ENCODE assay signal across 1 cellular context in the genomic region with DNA sequence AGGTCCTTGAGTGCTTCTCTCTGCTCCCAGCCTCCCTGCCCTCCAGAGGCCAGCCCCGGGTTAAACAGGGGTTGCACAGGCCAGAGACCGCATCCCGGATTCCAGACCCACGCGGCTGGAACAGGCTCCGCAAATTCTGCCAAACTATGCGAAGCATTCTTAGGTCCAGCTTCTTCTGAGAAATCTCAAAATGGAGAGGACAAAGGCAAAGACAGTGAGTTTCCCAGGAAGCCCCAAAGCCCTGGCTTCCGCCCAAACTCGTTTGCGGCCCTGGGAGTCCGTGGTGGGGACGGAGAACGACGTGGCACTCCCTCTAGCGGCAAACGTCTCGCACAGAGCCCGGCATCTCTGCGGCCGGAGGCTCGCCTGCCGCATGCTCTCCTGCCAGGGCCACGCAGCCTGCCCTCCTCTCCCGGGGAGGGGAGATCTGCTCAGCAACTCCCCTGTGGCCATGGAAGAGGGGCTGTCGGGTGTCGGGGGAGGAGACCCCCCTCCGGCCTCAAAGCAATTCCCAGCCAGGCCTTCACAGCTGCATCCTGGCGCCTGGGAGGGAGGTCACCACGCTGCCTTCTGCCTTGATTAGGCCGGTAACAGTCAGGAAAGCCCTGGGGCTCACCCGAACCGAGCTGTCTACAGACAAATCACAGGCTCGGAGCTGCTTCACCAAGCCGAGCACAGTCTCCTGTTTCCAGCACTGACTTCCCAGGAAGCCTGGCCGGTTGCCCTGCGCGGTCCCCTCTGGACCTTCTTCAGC.
TF ChIP-seq lines count a peak whose summit lies in the region.

No MANE protein-coding gene starts in this region.

TF ChIP-seq in WTC11, 78 proteins besides CTCF, POLR2A, EP300 and RAD21 (continued from another document and continues in another):
- TF ChIP-seq, protein P1, sequence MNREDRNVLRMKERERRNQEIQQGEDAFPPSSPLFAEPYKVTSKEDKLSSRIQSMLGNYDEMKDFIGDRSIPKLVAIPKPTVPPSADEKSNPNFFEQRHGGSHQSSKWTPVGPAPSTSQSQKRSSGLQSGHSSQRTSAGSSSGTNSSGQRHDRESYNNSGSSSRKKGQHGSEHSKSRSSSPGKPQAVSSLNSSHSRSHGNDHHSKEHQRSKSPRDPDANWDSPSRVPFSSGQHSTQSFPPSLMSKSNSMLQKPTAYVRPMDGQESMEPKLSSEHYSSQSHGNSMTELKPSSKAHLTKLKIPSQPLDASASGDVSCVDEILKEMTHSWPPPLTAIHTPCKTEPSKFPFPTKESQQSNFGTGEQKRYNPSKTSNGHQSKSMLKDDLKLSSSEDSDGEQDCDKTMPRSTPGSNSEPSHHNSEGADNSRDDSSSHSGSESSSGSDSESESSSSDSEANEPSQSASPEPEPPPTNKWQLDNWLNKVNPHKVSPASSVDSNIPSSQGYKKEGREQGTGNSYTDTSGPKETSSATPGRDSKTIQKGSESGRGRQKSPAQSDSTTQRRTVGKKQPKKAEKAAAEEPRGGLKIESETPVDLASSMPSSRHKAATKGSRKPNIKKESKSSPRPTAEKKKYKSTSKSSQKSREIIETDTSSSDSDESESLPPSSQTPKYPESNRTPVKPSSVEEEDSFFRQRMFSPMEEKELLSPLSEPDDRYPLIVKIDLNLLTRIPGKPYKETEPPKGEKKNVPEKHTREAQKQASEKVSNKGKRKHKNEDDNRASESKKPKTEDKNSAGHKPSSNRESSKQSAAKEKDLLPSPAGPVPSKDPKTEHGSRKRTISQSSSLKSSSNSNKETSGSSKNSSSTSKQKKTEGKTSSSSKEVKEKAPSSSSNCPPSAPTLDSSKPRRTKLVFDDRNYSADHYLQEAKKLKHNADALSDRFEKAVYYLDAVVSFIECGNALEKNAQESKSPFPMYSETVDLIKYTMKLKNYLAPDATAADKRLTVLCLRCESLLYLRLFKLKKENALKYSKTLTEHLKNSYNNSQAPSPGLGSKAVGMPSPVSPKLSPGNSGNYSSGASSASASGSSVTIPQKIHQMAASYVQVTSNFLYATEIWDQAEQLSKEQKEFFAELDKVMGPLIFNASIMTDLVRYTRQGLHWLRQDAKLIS (CRISPR knock-in tag; IDR thresholded peaks at IDR 0.05; ENCODE audit: borderline replicate concordance), result no peak
- no peak for TF ChIP-seq GRHL2 (CRISPR knock-in tag; IDR thresholded peaks at IDR 0.05; ENCODE audit: insufficient replicate concordance, severe bottlenecking)
- no peak for TF ChIP-seq MXD4 (CRISPR knock-in tag; IDR thresholded peaks at IDR 0.05; ENCODE audit: borderline replicate concordance)
- TF ChIP-seq, protein P2, sequence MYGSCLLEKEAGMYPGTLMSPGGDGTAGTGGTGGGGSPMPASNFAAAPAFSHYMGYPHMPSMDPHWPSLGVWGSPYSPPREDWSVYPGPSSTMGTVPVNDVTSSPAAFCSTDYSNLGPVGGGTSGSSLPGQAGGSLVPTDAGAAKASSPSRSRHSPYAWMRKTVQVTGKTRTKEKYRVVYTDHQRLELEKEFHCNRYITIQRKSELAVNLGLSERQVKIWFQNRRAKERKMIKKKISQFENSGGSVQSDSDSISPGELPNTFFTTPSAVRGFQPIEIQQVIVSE (CRISPR knock-in tag; IDR thresholded peaks at IDR 0.05; ENCODE audit: borderline replicate concordance), result no peak
- TF ChIP-seq, protein P3, sequence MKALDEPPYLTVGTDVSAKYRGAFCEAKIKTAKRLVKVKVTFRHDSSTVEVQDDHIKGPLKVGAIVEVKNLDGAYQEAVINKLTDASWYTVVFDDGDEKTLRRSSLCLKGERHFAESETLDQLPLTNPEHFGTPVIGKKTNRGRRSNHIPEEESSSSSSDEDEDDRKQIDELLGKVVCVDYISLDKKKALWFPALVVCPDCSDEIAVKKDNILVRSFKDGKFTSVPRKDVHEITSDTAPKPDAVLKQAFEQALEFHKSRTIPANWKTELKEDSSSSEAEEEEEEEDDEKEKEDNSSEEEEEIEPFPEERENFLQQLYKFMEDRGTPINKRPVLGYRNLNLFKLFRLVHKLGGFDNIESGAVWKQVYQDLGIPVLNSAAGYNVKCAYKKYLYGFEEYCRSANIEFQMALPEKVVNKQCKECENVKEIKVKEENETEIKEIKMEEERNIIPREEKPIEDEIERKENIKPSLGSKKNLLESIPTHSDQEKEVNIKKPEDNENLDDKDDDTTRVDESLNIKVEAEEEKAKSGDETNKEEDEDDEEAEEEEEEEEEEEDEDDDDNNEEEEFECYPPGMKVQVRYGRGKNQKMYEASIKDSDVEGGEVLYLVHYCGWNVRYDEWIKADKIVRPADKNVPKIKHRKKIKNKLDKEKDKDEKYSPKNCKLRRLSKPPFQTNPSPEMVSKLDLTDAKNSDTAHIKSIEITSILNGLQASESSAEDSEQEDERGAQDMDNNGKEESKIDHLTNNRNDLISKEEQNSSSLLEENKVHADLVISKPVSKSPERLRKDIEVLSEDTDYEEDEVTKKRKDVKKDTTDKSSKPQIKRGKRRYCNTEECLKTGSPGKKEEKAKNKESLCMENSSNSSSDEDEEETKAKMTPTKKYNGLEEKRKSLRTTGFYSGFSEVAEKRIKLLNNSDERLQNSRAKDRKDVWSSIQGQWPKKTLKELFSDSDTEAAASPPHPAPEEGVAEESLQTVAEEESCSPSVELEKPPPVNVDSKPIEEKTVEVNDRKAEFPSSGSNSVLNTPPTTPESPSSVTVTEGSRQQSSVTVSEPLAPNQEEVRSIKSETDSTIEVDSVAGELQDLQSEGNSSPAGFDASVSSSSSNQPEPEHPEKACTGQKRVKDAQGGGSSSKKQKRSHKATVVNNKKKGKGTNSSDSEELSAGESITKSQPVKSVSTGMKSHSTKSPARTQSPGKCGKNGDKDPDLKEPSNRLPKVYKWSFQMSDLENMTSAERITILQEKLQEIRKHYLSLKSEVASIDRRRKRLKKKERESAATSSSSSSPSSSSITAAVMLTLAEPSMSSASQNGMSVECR (CRISPR knock-in tag; IDR thresholded peaks at IDR 0.05; ENCODE audit: borderline replicate concordance), result peak; percentile 86
- TF ChIP-seq, protein P4, sequence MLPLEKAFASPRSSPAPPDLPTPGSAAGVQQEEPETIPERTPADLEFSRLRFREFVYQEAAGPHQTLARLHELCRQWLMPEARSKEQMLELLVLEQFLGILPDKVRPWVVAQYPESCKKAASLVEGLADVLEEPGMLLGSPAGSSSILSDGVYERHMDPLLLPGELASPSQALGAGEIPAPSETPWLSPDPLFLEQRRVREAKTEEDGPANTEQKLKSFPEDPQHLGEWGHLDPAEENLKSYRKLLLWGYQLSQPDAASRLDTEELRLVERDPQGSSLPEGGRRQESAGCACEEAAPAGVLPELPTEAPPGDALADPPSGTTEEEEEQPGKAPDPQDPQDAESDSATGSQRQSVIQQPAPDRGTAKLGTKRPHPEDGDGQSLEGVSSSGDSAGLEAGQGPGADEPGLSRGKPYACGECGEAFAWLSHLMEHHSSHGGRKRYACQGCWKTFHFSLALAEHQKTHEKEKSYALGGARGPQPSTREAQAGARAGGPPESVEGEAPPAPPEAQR (CRISPR knock-in tag; IDR thresholded peaks at IDR 0.05), result no peak
- TF ChIP-seq CREM (CRISPR knock-in tag; IDR thresholded peaks at IDR 0.05), result 0 out of 2 replicates have a peak, but pooled peaks have one; percentile 65
- TF ChIP-seq ZNF396 (CRISPR knock-in tag; IDR thresholded peaks at IDR 0.05; ENCODE audit: borderline replicate concordance), result no peak
- no peak for TF ChIP-seq CBFB (CRISPR knock-in tag; IDR thresholded peaks at IDR 0.05; ENCODE audit: low read depth)
- peak; percentile 78; the same call in 1 of the 2 replicates for TF ChIP-seq ZNF219 (CRISPR knock-in tag; IDR thresholded peaks at IDR 0.05; ENCODE audit: borderline replicate concordance)
- TF ChIP-seq ZNF232 (CRISPR knock-in tag; IDR thresholded peaks at IDR 0.05), result no peak
- TF ChIP-seq RORB (CRISPR knock-in tag; IDR thresholded peaks at IDR 0.05), result no peak
- TF ChIP-seq, protein P5, sequence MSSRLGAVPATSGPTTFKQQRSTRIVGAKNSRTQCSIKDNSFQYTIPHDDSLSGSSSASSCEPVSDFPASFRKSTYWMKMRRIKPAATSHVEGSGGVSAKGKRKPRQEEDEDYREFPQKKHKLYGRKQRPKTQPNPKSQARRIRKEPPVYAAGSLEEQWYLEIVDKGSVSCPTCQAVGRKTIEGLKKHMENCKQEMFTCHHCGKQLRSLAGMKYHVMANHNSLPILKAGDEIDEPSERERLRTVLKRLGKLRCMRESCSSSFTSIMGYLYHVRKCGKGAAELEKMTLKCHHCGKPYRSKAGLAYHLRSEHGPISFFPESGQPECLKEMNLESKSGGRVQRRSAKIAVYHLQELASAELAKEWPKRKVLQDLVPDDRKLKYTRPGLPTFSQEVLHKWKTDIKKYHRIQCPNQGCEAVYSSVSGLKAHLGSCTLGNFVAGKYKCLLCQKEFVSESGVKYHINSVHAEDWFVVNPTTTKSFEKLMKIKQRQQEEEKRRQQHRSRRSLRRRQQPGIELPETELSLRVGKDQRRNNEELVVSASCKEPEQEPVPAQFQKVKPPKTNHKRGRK (CRISPR knock-in tag; IDR thresholded peaks at IDR 0.05; ENCODE audit: borderline replicate concordance), result no peak
- TF ChIP-seq SMAD4 (CRISPR knock-in tag; IDR thresholded peaks at IDR 0.05), result peak; percentile 80; the same call in 1 of the 2 replicates
- TF ChIP-seq, protein P6, sequence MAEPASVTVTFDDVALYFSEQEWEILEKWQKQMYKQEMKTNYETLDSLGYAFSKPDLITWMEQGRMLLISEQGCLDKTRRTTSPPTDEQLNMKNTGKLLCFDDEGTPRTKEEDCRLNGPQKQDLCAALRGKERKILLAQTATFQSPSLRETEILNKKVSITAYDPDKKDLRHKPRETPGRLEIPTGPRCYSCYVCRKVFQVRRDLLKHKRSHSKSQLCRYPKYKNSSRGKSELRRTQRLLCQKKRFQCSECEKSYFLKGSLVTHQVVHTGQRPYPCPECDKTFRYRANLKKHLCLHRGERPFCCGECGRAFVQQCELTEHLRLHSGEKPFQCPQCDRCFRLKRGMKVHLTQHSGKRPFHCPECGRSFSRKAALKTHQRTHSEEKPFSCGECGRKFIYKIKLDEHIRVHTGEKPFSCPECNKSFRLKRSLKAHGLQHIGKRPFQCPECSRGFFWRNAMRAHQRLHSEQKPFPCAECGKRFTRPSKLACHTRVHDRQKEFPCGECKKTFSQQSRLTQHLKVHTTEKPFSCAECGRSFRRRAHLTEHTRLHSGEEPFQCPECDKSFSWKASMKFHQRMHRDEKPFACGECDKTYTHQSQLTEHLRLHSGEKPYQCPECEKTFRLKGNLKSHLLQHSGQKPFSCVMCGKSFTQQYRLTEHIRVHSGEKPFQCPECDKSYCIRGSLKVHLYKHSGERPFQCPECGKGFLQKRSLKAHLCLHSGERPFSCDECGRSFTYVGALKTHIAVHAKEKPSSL (CRISPR knock-in tag; conservative IDR thresholded peaks at IDR 0.05), result no peak
- no peak for TF ChIP-seq NR3C1 (CRISPR knock-in tag; conservative IDR thresholded peaks at IDR 0.05; ENCODE audit: low read depth)
- TF ChIP-seq, protein P7, sequence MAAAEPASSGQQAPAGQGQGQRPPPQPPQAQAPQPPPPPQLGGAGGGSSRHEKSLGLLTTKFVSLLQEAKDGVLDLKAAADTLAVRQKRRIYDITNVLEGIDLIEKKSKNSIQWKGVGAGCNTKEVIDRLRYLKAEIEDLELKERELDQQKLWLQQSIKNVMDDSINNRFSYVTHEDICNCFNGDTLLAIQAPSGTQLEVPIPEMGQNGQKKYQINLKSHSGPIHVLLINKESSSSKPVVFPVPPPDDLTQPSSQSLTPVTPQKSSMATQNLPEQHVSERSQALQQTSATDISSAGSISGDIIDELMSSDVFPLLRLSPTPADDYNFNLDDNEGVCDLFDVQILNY (CRISPR knock-in tag; IDR thresholded peaks at IDR 0.05), result peak; percentile 78; the same call in 1 of the 2 replicates
- no peak for TF ChIP-seq OVOL2 (CRISPR knock-in tag; IDR thresholded peaks at IDR 0.05; ENCODE audit: borderline replicate concordance)
- TF ChIP-seq KAT7 (CRISPR knock-in tag; IDR thresholded peaks at IDR 0.05; ENCODE audit: borderline replicate concordance), result no peak
- 0 out of 2 replicates have a peak, but pooled peaks have one; percentile 50 for TF ChIP-seq TEAD4 (CRISPR knock-in tag; IDR thresholded peaks at IDR 0.05)
- TF ChIP-seq, protein P8, sequence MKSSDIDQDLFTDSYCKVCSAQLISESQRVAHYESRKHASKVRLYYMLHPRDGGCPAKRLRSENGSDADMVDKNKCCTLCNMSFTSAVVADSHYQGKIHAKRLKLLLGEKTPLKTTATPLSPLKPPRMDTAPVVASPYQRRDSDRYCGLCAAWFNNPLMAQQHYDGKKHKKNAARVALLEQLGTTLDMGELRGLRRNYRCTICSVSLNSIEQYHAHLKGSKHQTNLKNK (CRISPR knock-in tag; IDR thresholded peaks at IDR 0.05), result no peak
- TF ChIP-seq NFE2L1 (CRISPR knock-in tag; IDR thresholded peaks at IDR 0.05), result no peak
- no peak for TF ChIP-seq FOXJ3 (CRISPR knock-in tag; IDR thresholded peaks at IDR 0.05; ENCODE audit: borderline replicate concordance)
- TF ChIP-seq, protein P9, sequence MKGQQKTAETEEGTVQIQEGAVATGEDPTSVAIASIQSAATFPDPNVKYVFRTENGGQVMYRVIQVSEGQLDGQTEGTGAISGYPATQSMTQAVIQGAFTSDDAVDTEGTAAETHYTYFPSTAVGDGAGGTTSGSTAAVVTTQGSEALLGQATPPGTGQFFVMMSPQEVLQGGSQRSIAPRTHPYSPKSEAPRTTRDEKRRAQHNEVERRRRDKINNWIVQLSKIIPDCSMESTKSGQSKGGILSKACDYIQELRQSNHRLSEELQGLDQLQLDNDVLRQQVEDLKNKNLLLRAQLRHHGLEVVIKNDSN (CRISPR knock-in tag; IDR thresholded peaks at IDR 0.05), result no peak; the same call in 1 of the 2 replicates
- TF ChIP-seq, protein P10, sequence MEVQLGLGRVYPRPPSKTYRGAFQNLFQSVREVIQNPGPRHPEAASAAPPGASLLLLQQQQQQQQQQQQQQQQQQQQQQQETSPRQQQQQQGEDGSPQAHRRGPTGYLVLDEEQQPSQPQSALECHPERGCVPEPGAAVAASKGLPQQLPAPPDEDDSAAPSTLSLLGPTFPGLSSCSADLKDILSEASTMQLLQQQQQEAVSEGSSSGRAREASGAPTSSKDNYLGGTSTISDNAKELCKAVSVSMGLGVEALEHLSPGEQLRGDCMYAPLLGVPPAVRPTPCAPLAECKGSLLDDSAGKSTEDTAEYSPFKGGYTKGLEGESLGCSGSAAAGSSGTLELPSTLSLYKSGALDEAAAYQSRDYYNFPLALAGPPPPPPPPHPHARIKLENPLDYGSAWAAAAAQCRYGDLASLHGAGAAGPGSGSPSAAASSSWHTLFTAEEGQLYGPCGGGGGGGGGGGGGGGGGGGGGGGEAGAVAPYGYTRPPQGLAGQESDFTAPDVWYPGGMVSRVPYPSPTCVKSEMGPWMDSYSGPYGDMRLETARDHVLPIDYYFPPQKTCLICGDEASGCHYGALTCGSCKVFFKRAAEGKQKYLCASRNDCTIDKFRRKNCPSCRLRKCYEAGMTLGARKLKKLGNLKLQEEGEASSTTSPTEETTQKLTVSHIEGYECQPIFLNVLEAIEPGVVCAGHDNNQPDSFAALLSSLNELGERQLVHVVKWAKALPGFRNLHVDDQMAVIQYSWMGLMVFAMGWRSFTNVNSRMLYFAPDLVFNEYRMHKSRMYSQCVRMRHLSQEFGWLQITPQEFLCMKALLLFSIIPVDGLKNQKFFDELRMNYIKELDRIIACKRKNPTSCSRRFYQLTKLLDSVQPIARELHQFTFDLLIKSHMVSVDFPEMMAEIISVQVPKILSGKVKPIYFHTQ (CRISPR knock-in tag; IDR thresholded peaks at IDR 0.05), result no peak
- peak; percentile 61; the same call in 1 of the 2 replicates for TF ChIP-seq FOXK1 (CRISPR knock-in tag; IDR thresholded peaks at IDR 0.05)
- TF ChIP-seq MYBL2 (CRISPR knock-in tag; IDR thresholded peaks at IDR 0.05), result peak; percentile 78; the same call in 1 of the 2 replicates
- TF ChIP-seq ESRRA (CRISPR knock-in tag; IDR thresholded peaks at IDR 0.05; ENCODE audit: borderline replicate concordance), result no peak
- TF ChIP-seq, protein P11, sequence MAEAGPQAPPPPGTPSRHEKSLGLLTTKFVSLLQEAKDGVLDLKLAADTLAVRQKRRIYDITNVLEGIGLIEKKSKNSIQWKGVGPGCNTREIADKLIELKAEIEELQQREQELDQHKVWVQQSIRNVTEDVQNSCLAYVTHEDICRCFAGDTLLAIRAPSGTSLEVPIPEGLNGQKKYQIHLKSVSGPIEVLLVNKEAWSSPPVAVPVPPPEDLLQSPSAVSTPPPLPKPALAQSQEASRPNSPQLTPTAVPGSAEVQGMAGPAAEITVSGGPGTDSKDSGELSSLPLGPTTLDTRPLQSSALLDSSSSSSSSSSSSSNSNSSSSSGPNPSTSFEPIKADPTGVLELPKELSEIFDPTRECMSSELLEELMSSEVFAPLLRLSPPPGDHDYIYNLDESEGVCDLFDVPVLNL (CRISPR knock-in tag; IDR thresholded peaks at IDR 0.05; ENCODE audit: borderline replicate concordance, low read depth), result no peak
